8 cellular contexts compared by ENCODE assay signal in the genomic region with DNA sequence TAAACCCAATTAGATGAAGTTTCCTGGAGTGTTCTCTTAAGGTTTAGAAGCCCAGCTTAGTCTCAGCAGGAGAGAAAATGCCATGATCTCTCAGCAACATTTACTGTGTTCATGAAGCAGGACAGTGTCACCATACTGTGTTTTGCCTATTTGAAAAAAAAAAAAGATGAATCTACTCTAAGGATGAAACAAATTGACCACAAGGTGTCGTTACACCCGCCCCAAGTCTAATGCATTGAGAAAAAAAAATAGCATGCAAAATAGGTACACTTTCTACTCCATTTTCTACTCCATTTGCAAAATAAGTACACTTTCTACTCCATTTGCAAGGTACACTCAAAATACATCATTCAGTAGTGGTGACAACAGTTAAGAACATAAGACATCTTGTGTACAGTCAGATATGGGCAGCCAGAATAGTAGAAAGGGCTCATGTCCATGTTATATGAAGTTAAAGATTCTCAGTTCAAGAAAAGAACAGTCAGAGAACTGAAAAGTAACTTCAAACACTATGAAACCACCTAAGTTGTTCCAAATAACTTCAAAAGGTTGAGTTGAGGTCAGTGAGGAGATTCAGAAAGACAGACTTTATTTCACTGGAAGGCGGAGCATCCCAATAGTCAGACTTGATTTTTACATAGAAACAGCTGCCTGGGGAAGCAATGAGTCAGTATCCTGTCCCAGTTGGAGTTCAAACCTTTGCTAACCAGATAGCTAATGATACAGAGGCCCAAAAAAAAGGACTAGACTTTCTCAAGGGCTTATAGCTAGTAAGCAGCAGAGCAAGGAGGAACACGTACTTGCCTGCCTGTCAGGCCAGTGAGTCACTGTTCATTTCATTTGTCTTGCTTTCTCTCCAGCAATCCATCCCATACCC. TPM values are rescaled to one million over a fixed set of nuclear protein-coding genes. Genes with fewer than 3 reads are reported as not detected.
DNase-seq lines count a peak whose midpoint lies in the region; ATAC-seq and TF ChIP-seq lines count a peak whose summit lies in the region.

No MANE protein-coding gene starts in this region.

- TF ChIP-seq CTCF in VCaP (conservative IDR thresholded peaks at IDR 0.05), result peak; percentile 78

- ATAC-seq in HG03280 (IDR thresholded peaks at IDR 0.05; ENCODE audit: unreplicated experiment), result peak; percentile 72

- DNase-seq in stimulated activated CD4-positive, alpha-beta T cell treated with anti-CD3 and anti-CD28 coated beads, Interleukin-1b, Interleukin-23, amount 100 ng/mL, for 48 hours, result peak; percentile 41
- DNase-seq in stimulated activated CD4-positive, alpha-beta T cell treated with anti-CD3 and anti-CD28 coated beads, Interleukin-4, amount 100 ng/mL, for 1 hour, result no peak
- peak; percentile 50 to 92 for DNase-seq in lung microvascular endothelial cell (ENCODE audit: low read depth in 2 of 2)
- DNase-seq in T-helper 9 cell, result no peak
- no peak for DNase-seq in NCI-H1436 treated with DMSO at 0.1 percent for 48 hours (lab: John Stamatoyannopoulos, UW)
- no peak for DNase-seq in GOT3 (lab: John Stamatoyannopoulos, UW)

- no peak overlapping the region for H3K27ac ChIP-seq in VCaP

RNA-seq across cellular contexts. Expression of a gene that starts 13.3 kb away (rescaled TPM):
- total RNA-seq in lung microvascular endothelial cell, result not detected in 2 replicates

Comparison
In these comparisons a context has a peak if more than half of its experiments do, and no peak if none do; other contexts are left out.
1. DNase-seq: peak in stimulated activated CD4-positive, alpha-beta T cell treated with anti-CD3 and anti-CD28 coated beads, Interleukin-1b, Interleukin-23, amount 100 ng/mL, for 48 hours (single experiment) and lung microvascular endothelial cell (2 of 2); none in stimulated activated CD4-positive, alpha-beta T cell treated with anti-CD3 and anti-CD28 coated beads, Interleukin-4, amount 100 ng/mL, for 1 hour (single experiment), T-helper 9 cell (single experiment), NCI-H1436 treated with DMSO at 0.1 percent for 48 hours (single experiment) and GOT3 (single experiment).